In the genomic region with DNA sequence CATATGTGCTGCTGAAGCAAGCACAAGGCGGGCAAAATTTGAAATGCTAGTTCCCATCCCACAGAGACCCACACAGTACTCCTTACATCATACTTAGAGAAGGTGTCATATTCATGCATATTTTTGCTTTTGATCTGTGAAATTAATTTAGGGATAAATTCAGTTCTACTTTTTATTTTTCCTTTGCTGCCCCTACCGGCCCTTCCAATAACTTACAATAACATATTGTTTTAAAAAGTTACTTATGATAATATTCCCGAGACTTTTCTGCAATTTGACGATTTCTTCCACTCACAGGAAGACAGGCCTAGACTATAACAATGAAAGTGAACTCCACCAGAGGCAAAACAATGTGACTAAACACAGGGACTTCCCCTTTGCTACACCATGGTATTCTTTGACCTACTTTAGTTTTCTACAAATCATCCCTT, we compare ENCODE assay signal across 1 cellular context.
TF ChIP-seq lines count a peak whose summit lies in the region.

No MANE protein-coding gene starts in this region.

TF ChIP-seq in SK-N-SH treated with all-trans-retinoic acid at 6 μM for 48 hours, 23 proteins besides CTCF, POLR2A, EP300 and RAD21 (continued from another document):
- TF ChIP-seq, protein P1, sequence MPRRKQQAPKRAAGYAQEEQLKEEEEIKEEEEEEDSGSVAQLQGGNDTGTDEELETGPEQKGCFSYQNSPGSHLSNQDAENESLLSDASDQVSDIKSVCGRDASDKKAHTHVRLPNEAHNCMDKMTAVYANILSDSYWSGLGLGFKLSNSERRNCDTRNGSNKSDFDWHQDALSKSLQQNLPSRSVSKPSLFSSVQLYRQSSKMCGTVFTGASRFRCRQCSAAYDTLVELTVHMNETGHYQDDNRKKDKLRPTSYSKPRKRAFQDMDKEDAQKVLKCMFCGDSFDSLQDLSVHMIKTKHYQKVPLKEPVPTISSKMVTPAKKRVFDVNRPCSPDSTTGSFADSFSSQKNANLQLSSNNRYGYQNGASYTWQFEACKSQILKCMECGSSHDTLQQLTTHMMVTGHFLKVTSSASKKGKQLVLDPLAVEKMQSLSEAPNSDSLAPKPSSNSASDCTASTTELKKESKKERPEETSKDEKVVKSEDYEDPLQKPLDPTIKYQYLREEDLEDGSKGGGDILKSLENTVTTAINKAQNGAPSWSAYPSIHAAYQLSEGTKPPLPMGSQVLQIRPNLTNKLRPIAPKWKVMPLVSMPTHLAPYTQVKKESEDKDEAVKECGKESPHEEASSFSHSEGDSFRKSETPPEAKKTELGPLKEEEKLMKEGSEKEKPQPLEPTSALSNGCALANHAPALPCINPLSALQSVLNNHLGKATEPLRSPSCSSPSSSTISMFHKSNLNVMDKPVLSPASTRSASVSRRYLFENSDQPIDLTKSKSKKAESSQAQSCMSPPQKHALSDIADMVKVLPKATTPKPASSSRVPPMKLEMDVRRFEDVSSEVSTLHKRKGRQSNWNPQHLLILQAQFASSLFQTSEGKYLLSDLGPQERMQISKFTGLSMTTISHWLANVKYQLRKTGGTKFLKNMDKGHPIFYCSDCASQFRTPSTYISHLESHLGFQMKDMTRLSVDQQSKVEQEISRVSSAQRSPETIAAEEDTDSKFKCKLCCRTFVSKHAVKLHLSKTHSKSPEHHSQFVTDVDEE (CRISPR knock-in tag; IDR thresholded peaks at IDR 0.05) = no peak
- TF ChIP-seq OSR1 (CRISPR knock-in tag; IDR thresholded peaks at IDR 0.05) = no peak
- TF ChIP-seq ZFP3 (CRISPR knock-in tag; IDR thresholded peaks at IDR 0.05) = no peak
- TF ChIP-seq TCF4 (CRISPR knock-in tag; IDR thresholded peaks at IDR 0.05; ENCODE audit: borderline replicate concordance) = no peak
